In genomic region chr21:34614693-34615486, GRCh38 we compare ENCODE assay signal across 1 cellular context.
A peak's percentile ranks its signal among the peaks of the same experiment; 100 is the strongest.
TF ChIP-seq lines count a peak whose summit lies in the region.

Gene RCAN1, minus strand, starts transcription at chr21:34615113. Its CDS starts 102 bp downstream, at chr21:34615011.

TF ChIP-seq in HepG2, 621 proteins besides CTCF, POLR2A, EP300 and RAD21 (continued from another document and continues in another):
- TF ChIP-seq, protein P1, sequence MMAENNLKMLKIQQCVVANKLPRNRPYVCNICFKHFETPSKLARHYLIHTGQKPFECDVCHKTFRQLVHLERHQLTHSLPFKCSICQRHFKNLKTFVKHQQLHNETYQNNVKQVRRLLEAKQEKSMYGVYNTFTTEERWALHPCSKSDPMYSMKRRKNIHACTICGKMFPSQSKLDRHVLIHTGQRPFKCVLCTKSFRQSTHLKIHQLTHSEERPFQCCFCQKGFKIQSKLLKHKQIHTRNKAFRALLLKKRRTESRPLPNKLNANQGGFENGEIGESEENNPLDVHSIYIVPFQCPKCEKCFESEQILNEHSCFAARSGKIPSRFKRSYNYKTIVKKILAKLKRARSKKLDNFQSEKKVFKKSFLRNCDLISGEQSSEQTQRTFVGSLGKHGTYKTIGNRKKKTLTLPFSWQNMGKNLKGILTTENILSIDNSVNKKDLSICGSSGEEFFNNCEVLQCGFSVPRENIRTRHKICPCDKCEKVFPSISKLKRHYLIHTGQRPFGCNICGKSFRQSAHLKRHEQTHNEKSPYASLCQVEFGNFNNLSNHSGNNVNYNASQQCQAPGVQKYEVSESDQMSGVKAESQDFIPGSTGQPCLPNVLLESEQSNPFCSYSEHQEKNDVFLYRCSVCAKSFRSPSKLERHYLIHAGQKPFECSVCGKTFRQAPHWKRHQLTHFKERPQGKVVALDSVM (CRISPR knock-in tag; IDR thresholded peaks at IDR 0.05) = no peak
- TF ChIP-seq ZNF724P (CRISPR knock-in tag; IDR thresholded peaks at IDR 0.05; ENCODE audit: borderline replicate concordance) (no peak; the same call in 1 of the 2 replicates), ZNF263 (CRISPR knock-in tag; IDR thresholded peaks at IDR 0.05) (0 out of 2 replicates have a peak, but pooled peaks have one; percentile 44), CCDC6 (CRISPR knock-in tag; IDR thresholded peaks at IDR 0.05) (no peak), NPAS2 (CRISPR knock-in tag; IDR thresholded peaks at IDR 0.05; ENCODE audit: borderline replicate concordance) (no peak), RNF2 (conservative IDR thresholded peaks at IDR 0.05; ENCODE audit: low read depth) (0 out of 2 replicates have a peak, but pooled peaks have one; percentile 48), ZNF138 (CRISPR knock-in tag; IDR thresholded peaks at IDR 0.05; ENCODE audit: low read depth) (no peak), ZNF607 (CRISPR knock-in tag; IDR thresholded peaks at IDR 0.05; ENCODE audit: borderline replicate concordance) (0 out of 2 replicates have a peak, but pooled peaks have one; percentile 13), PHF21A (CRISPR knock-in tag; IDR thresholded peaks at IDR 0.05) (peak; percentile 49; the same call in 1 of the 2 replicates), HCFC1 (IDR thresholded peaks at IDR 0.05; ENCODE audit: low read depth, low read length) (peak; percentile 79), HBP1 (CRISPR knock-in tag; IDR thresholded peaks at IDR 0.05; ENCODE audit: low read depth) (no peak), HOXA5 (CRISPR knock-in tag; IDR thresholded peaks at IDR 0.05) (peak; percentile 65; the same call in 1 of the 2 replicates), MLLT10 (CRISPR knock-in tag; IDR thresholded peaks at IDR 0.05) (no peak), ERF (CRISPR knock-in tag; IDR thresholded peaks at IDR 0.05) (peak; percentile 55; the same call in 1 of the 2 replicates), NFKB2 (CRISPR knock-in tag; IDR thresholded peaks at IDR 0.05; ENCODE audit: borderline replicate concordance) (peak; percentile 51; the same call in 1 of the 2 replicates), ZNF749 (CRISPR knock-in tag; IDR thresholded peaks at IDR 0.05; ENCODE audit: borderline replicate concordance) (no peak), ZNF816 (CRISPR knock-in tag; IDR thresholded peaks at IDR 0.05; ENCODE audit: borderline replicate concordance) (0 out of 2 replicates have a peak, but pooled peaks have one; percentile 55), TBX3 (IDR thresholded peaks at IDR 0.05; ENCODE audit: borderline replicate concordance) (no peak), TFDP1 (CRISPR knock-in tag; IDR thresholded peaks at IDR 0.05; ENCODE audit: borderline replicate concordance) (no peak; the same call in 1 of the 2 replicates), ZNF260 (CRISPR knock-in tag; IDR thresholded peaks at IDR 0.05; ENCODE audit: borderline replicate concordance, low read depth) (no peak), DRAP1 (CRISPR knock-in tag; IDR thresholded peaks at IDR 0.05) (no peak), ELF3 (CRISPR knock-in tag; IDR thresholded peaks at IDR 0.05) (peak; percentile 57; the same call in 1 of the 2 replicates), ZGPAT (CRISPR knock-in tag; IDR thresholded peaks at IDR 0.05) (peak; percentile 32; the same call in 1 of the 2 replicates), HNF1A (IDR thresholded peaks at IDR 0.05; ENCODE audit: low read depth) (no peak), HNF1A (CRISPR knock-in tag; IDR thresholded peaks at IDR 0.05; ENCODE audit: borderline replicate concordance) (peak; percentile 21; the same call in 1 of the 2 replicates), CREB1 (IDR thresholded peaks at IDR 0.05) (no peak), CREB1 (CRISPR knock-in tag; IDR thresholded peaks at IDR 0.05) (no peak), PAF1 (CRISPR knock-in tag; IDR thresholded peaks at IDR 0.05) (no peak), HNF4G (IDR thresholded peaks at IDR 0.05; ENCODE audit: borderline replicate concordance, low read depth, low read length) (peak; percentile 65), HNF4G (CRISPR knock-in tag; IDR thresholded peaks at IDR 0.05; ENCODE audit: borderline replicate concordance, low read depth) (no peak), TFE3 (CRISPR knock-in tag; IDR thresholded peaks at IDR 0.05) (peak; percentile 48; the same call in 1 of the 2 replicates)
- TF ChIP-seq, protein P2, sequence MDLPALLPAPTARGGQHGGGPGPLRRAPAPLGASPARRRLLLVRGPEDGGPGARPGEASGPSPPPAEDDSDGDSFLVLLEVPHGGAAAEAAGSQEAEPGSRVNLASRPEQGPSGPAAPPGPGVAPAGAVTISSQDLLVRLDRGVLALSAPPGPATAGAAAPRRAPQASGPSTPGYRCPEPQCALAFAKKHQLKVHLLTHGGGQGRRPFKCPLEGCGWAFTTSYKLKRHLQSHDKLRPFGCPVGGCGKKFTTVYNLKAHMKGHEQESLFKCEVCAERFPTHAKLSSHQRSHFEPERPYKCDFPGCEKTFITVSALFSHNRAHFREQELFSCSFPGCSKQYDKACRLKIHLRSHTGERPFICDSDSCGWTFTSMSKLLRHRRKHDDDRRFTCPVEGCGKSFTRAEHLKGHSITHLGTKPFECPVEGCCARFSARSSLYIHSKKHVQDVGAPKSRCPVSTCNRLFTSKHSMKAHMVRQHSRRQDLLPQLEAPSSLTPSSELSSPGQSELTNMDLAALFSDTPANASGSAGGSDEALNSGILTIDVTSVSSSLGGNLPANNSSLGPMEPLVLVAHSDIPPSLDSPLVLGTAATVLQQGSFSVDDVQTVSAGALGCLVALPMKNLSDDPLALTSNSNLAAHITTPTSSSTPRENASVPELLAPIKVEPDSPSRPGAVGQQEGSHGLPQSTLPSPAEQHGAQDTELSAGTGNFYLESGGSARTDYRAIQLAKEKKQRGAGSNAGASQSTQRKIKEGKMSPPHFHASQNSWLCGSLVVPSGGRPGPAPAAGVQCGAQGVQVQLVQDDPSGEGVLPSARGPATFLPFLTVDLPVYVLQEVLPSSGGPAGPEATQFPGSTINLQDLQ (CRISPR knock-in tag; IDR thresholded peaks at IDR 0.05) = no peak
- TF ChIP-seq, protein P3, sequence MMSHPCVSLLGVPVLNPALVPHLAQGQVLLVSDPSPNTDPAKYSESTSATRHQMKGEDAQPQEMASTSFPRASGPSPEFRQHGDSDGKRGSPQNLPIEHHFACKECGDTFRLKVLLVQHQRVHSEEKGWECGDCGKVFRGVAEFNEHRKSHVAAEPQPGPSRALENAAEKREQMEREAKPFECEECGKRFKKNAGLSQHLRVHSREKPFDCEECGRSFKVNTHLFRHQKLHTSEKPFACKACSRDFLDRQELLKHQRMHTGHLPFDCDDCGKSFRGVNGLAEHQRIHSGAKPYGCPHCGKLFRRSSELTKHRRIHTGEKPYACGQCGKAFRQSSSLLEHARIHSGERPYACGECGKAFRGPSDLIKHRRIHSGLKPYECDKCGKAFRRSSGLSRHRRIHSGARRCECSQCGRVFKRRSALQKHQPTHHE (CRISPR knock-in tag; IDR thresholded peaks at IDR 0.05; ENCODE audit: borderline replicate concordance) = 0 out of 2 replicates have a peak, but pooled peaks have one; percentile 53
